ENCODE assay signal across 30 cellular contexts in the genomic region with DNA sequence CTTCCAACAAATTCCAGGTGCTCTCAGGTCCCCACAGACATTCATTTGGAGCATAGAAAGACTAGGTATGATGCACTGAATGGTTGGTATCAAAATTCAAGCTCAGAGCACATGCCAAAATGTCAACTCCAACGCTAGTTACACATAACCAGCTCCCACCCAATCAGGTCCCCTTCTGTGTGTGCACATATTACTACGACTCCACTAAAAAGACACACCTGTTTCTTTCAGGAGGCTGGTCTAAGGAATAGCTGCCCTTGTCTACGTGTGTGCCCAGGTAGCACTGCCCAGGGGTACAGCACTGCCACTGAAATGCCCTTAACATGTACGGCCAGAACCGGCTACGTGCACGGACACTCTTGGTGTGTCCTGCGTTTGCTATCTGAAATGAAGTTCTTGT.
"Had no signal": no experiment of that assay in that cellular context is flagged by ENCODE, and none has a peak within 500 bp of the region (broad histone marks: within the 10 kb centered on the region; RNA-seq: fewer than 3 reads in every experiment).

No MANE protein-coding gene starts in this region.

- H3K4me3 Mint-ChIP-seq: naive thymus-derived CD8-positive, alpha-beta T cell; natural killer cell treated with Interleukin-12 subunit alpha and Interleukin-12 subunit beta and Interleukin-15 and Interleukin-18, amount 100 ng/mL, for 72 hours; nephron progenitor cell; neural crest cell; stimulated activated effector memory CD8-positive, alpha-beta T cell treated with anti-CD3 and anti-CD28 coated beads, Interleukin-12 subunit alpha, Interleukin-12 subunit beta, amount 100 ng/mL, for 72 hours; stimulated activated naive B cell treated with anti-CD40 and anti-IgM and Interleukin-4, amounts not matched to agents 10 μg/mL and 1 μg/mL and 100 μg/mL, for 72 hours; stimulated activated naive CD8-positive, alpha-beta T cell treated with anti-CD3 and anti-CD28 coated beads, Interleukin-15, Interleukin-2, amounts not matched to agents 100 ng/mL and 50 ng/mL, for 24 hours had no signal

- H3K4me3 ChIP-seq: ovary, psoas muscle, right lobe of liver, sigmoid colon, stomach, thoracic aorta, thyroid gland, tibial nerve, upper lobe of left lung, vagina had no signal

- H3K27ac ChIP-seq: neutrophil, ovary, parathyroid adenoma, psoas muscle, right lobe of liver, sigmoid colon, stomach, thoracic aorta, thyroid gland, tibial nerve, upper lobe of left lung, vagina had no signal

- DNase-seq: naive thymus-derived CD8-positive, alpha-beta T cell; nephron progenitor cell; nucleus accumbens; ovary; posterior cingulate gyrus; psoas muscle; right cardiac atrium; right lobe of liver; sigmoid colon; small intestine; stimulated activated CD4-positive, alpha-beta T cell treated with anti-CD3 and anti-CD28 coated beads, Interleukin-15, amount 100 ng/mL, for 24 hours; stimulated activated CD4-positive, alpha-beta T cell treated with anti-CD3 and anti-CD28 coated beads, Interleukin-2, amount 100 ng/mL, for 24 hours; stimulated activated CD4-positive, alpha-beta T cell treated with anti-CD3 and anti-CD28 coated beads, Interleukin-2, amount 100 ng/mL, for 48 hours; stimulated activated CD4-positive, alpha-beta T cell treated with anti-CD3 and anti-CD28 coated beads, Interleukin-4, amount 100 ng/mL, for 24 hours; stimulated activated naive B cell treated with anti-CD40 and anti-IgM and Interleukin-4, amounts not matched to agents 10 μg/mL and 1 μg/mL and 100 μg/mL, for 72 hours; stimulated activated naive CD4-positive, alpha-beta T cell treated with Interleukin-2 at 50 U/mL for 16 hours; stomach; thyroid gland; trophoblast cell; upper lobe of left lung had no signal

- ATAC-seq: naive thymus-derived CD8-positive, alpha-beta T cell; natural killer cell treated with Interleukin-12 subunit alpha and Interleukin-12 subunit beta and Interleukin-15 and Interleukin-18, amount 100 ng/mL, for 72 hours; psoas muscle; right cardiac atrium; right lobe of liver; stimulated activated effector memory CD8-positive, alpha-beta T cell treated with anti-CD3 and anti-CD28 coated beads, Interleukin-12 subunit alpha, Interleukin-12 subunit beta, amount 100 ng/mL, for 72 hours; stimulated activated naive B cell treated with anti-CD40 and anti-IgM and Interleukin-4, amounts not matched to agents 10 μg/mL and 1 μg/mL and 100 μg/mL, for 72 hours had no signal

- H3K27ac Mint-ChIP-seq: naive thymus-derived CD8-positive, alpha-beta T cell; natural killer cell treated with Interleukin-12 subunit alpha and Interleukin-12 subunit beta and Interleukin-15 and Interleukin-18, amount 100 ng/mL, for 72 hours; nephron progenitor cell; progenitor cell of endocrine pancreas; stimulated activated effector memory CD8-positive, alpha-beta T cell treated with anti-CD3 and anti-CD28 coated beads, Interleukin-12 subunit alpha, Interleukin-12 subunit beta, amount 100 ng/mL, for 72 hours; stimulated activated naive B cell treated with anti-CD40 and anti-IgM and Interleukin-4, amounts not matched to agents 10 μg/mL and 1 μg/mL and 100 μg/mL, for 72 hours; stimulated activated naive CD8-positive, alpha-beta T cell treated with anti-CD3 and anti-CD28 coated beads, Interleukin-15, Interleukin-2, amounts not matched to agents 100 ng/mL and 50 ng/mL, for 24 hours had no signal

- H3K36me3 Mint-ChIP-seq: naive thymus-derived CD8-positive, alpha-beta T cell; natural killer cell treated with Interleukin-12 subunit alpha and Interleukin-12 subunit beta and Interleukin-15 and Interleukin-18, amount 100 ng/mL, for 72 hours; stimulated activated effector memory CD8-positive, alpha-beta T cell treated with anti-CD3 and anti-CD28 coated beads, Interleukin-12 subunit alpha, Interleukin-12 subunit beta, amount 100 ng/mL, for 72 hours; stimulated activated naive B cell treated with anti-CD40 and anti-IgM and Interleukin-4, amounts not matched to agents 10 μg/mL and 1 μg/mL and 100 μg/mL, for 72 hours had no signal

- H3K9me3 Mint-ChIP-seq: naive thymus-derived CD8-positive, alpha-beta T cell; natural killer cell treated with Interleukin-12 subunit alpha and Interleukin-12 subunit beta and Interleukin-15 and Interleukin-18, amount 100 ng/mL, for 72 hours; nephron progenitor cell; neural crest cell; stimulated activated effector memory CD8-positive, alpha-beta T cell treated with anti-CD3 and anti-CD28 coated beads, Interleukin-12 subunit alpha, Interleukin-12 subunit beta, amount 100 ng/mL, for 72 hours; stimulated activated naive B cell treated with anti-CD40 and anti-IgM and Interleukin-4, amounts not matched to agents 10 μg/mL and 1 μg/mL and 100 μg/mL, for 72 hours; stimulated activated naive CD8-positive, alpha-beta T cell treated with anti-CD3 and anti-CD28 coated beads, Interleukin-15, Interleukin-2, amounts not matched to agents 100 ng/mL and 50 ng/mL, for 24 hours had no signal
